1 cellular context compared by ENCODE assay signal in genomic region chrX:150512426-150512825, GRCh38.
TF ChIP-seq lines count a peak whose summit lies in the region.

No MANE protein-coding gene starts in this region.

TF ChIP-seq in GM23338, 12 proteins besides CTCF, POLR2A, EP300 and RAD21 (continued from another document):
- TF ChIP-seq ZNF462 (CRISPR knock-in tag; IDR thresholded peaks at IDR 0.05) (no peak), ZNF114 (CRISPR knock-in tag; IDR thresholded peaks at IDR 0.05) (no peak), JUNB (IDR thresholded peaks at IDR 0.05; ENCODE audit: unreplicated experiment) (no peak), EZH2phosphoT487 (IDR thresholded peaks at IDR 0.05; ENCODE audit: unreplicated experiment) (no peak), ZNF331 (CRISPR knock-in tag; IDR thresholded peaks at IDR 0.05; ENCODE audit: low read depth) (no peak)
